ENCODE assay signal across 22 cellular contexts in genomic region chr5:135004376-135004775, GRCh38. TPM values are rescaled to one million over a fixed set of nuclear protein-coding genes. Genes with fewer than 3 reads are reported as not detected.
"Had no signal": no experiment of that assay in that cellular context is flagged by ENCODE, and none has a peak within 500 bp of the region (broad histone marks: within the 10 kb centered on the region; RNA-seq: fewer than 3 reads in every experiment).

No MANE protein-coding gene starts in this region.

- DNase-seq: activated CD4-positive, alpha-beta memory T cell treated with anti-CD3 and anti-CD28 coated beads for 36 hours; activated CD4-positive, alpha-beta T cell treated with anti-CD3 and anti-CD28 coated beads, Interleukin-2, amount 10 ng/mL, durations not matched to agents 7 days and 5 days; activated CD4-positive, CD25-positive, alpha-beta regulatory T cell; activated gamma-delta T cell treated with Interleukin-2 at 50 U/mL for 16 hours; activated naive CD4-positive, alpha-beta T cell treated with anti-CD3 and anti-CD28 coated beads, Interleukin-2, amount 10 ng/mL, durations not matched to agents 7 days and 5 days; activated naive CD8-positive, alpha-beta T cell treated with anti-CD3 and anti-CD28 coated beads, Interleukin-2, amount 50 U/mL, for 24 hours; activated T-cell treated with anti-CD3 and anti-CD28 coated beads, Interleukin-2, amount 50 U/mL, for 48 hours; amniotic stem cell; body of pancreas; Karpas-422; MM.1S; NCI-H1105; NCI-H1436; NCI-H1694 treated with DMSO at 0.1 percent for 48 hours; NCI-H2029 treated with DMSO at 0.1 percent for 48 hours; NCI-H524; Peyer's patch; SIG-M5; T-helper 1 cell had no signal

- H3K27ac ChIP-seq: ascending aorta, body of pancreas, Peyer's patch, VCaP had no signal

- H3K36me3 ChIP-seq: ascending aorta, Peyer's patch had no signal

- H3K4me1 ChIP-seq: ascending aorta, body of pancreas, Peyer's patch had no signal

- H3K27me3 ChIP-seq: ascending aorta, body of pancreas, Peyer's patch had no signal

- H3K4me3 ChIP-seq: ascending aorta, body of pancreas, Peyer's patch had no signal

- H3K9me3 ChIP-seq: ascending aorta, body of pancreas, Peyer's patch had no signal

- ATAC-seq: activated naive CD8-positive, alpha-beta T cell treated with anti-CD3 and anti-CD28 coated beads, Interleukin-2, amount 50 U/mL, for 24 hours; activated T-helper 17 cell treated with anti-CD3 and anti-CD28 coated beads, Interleukin-2, amount 50 U/mL, for 72 hours; body of pancreas had no signal

RNA-seq across cellular contexts. Expression of gene PITX1, which starts 29.7 kb away (rescaled TPM):
- total RNA-seq: activated CD4-positive, alpha-beta T cell treated with anti-CD3 and anti-CD28 coated beads, Interleukin-2, amount 10 ng/mL, durations not matched to agents 7 days and 5 days; activated T-helper 17 cell treated with anti-CD3 and anti-CD28 coated beads, Interleukin-2, amount 50 U/mL, for 72 hours; body of pancreas had no signal

RNA-seq across cellular contexts. Expression of gene CATSPER3, which starts 36.7 kb away (rescaled TPM):
- total RNA-seq: ascending aorta had no signal
